ENCODE assay signal across 1 cellular context in the genomic region with DNA sequence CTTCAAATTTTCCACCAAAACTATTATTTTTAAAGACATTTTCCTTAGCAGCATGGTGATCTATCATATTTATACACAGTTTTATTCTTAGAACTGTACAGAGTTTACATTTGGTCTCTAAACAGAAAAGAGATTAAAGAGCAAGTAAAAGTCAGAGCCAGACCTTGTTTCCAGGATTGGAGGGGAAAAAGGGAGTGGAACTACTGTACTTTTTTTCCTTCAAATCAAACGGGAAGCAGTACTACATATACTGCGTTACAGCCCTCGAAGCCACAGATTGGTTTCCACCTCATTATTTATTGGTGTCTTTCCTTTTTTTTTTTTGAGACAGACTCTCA.
TF ChIP-seq lines count a peak whose summit lies in the region.

No MANE protein-coding gene starts in this region.

TF ChIP-seq in HepG2, 621 proteins besides CTCF, POLR2A, EP300 and RAD21:
- TF ChIP-seq PTBP1 (IDR thresholded peaks at IDR 0.05; ENCODE audit: low read depth, low read length, poor library complexity, severe bottlenecking) (no peak), ZFYVE20 (CRISPR knock-in tag; IDR thresholded peaks at IDR 0.05; ENCODE audit: borderline replicate concordance, low read depth) (no peak), EHMT2 (IDR thresholded peaks at IDR 0.05; ENCODE audit: borderline replicate concordance, low read depth, low read length) (no peak), ISL2 (CRISPR knock-in tag; IDR thresholded peaks at IDR 0.05) (no peak), ELF1 (CRISPR knock-in tag; IDR thresholded peaks at IDR 0.05) (no peak), HHEX (CRISPR knock-in tag; IDR thresholded peaks at IDR 0.05) (no peak), ZSCAN31 (CRISPR knock-in tag; IDR thresholded peaks at IDR 0.05; ENCODE audit: low read depth) (no peak), RFXANK (CRISPR knock-in tag; IDR thresholded peaks at IDR 0.05) (no peak), ZNF598 (CRISPR knock-in tag; IDR thresholded peaks at IDR 0.05; ENCODE audit: borderline replicate concordance) (no peak), PHF20 (CRISPR knock-in tag; IDR thresholded peaks at IDR 0.05) (no peak), FOXK1 (CRISPR knock-in tag; IDR thresholded peaks at IDR 0.05; ENCODE audit: borderline replicate concordance, low read depth) (no peak), STAG1 (CRISPR knock-in tag; IDR thresholded peaks at IDR 0.05) (no peak), ZNF724P (CRISPR knock-in tag; IDR thresholded peaks at IDR 0.05; ENCODE audit: borderline replicate concordance) (no peak), CENPX (CRISPR knock-in tag; IDR thresholded peaks at IDR 0.05) (no peak), ONECUT2 (CRISPR knock-in tag; IDR thresholded peaks at IDR 0.05) (no peak), ESRRA (CRISPR knock-in tag; IDR thresholded peaks at IDR 0.05; ENCODE audit: low read depth) (no peak), POLR2AphosphoS5 (IDR thresholded peaks at IDR 0.05; ENCODE audit: low read depth, low read length) (no peak)
- TF ChIP-seq, protein P1, sequence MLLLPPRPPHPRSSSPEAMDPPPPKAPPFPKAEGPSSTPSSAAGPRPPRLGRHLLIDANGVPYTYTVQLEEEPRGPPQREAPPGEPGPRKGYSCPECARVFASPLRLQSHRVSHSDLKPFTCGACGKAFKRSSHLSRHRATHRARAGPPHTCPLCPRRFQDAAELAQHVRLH (CRISPR knock-in tag; IDR thresholded peaks at IDR 0.05; ENCODE audit: borderline replicate concordance, low read depth): no peak
- TF ChIP-seq, protein P2, sequence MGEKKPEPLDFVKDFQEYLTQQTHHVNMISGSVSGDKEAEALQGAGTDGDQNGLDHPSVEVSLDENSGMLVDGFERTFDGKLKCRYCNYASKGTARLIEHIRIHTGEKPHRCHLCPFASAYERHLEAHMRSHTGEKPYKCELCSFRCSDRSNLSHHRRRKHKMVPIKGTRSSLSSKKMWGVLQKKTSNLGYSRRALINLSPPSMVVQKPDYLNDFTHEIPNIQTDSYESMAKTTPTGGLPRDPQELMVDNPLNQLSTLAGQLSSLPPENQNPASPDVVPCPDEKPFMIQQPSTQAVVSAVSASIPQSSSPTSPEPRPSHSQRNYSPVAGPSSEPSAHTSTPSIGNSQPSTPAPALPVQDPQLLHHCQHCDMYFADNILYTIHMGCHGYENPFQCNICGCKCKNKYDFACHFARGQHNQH (CRISPR knock-in tag; IDR thresholded peaks at IDR 0.05): no peak
- TF ChIP-seq, protein P3, sequence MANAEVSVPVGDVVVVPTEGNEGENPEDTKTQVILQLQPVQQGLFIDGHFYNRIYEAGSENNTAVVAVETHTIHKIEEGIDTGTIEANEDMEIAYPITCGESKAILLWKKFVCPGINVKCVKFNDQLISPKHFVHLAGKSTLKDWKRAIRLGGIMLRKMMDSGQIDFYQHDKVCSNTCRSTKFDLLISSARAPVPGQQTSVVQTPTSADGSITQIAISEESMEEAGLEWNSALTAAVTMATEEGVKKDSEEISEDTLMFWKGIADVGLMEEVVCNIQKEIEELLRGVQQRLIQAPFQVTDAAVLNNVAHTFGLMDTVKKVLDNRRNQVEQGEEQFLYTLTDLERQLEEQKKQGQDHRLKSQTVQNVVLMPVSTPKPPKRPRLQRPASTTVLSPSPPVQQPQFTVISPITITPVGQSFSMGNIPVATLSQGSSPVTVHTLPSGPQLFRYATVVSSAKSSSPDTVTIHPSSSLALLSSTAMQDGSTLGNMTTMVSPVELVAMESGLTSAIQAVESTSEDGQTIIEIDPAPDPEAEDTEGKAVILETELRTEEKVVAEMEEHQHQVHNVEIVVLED (CRISPR knock-in tag; IDR thresholded peaks at IDR 0.05; ENCODE audit: borderline replicate concordance): no peak
